In the genomic region with DNA sequence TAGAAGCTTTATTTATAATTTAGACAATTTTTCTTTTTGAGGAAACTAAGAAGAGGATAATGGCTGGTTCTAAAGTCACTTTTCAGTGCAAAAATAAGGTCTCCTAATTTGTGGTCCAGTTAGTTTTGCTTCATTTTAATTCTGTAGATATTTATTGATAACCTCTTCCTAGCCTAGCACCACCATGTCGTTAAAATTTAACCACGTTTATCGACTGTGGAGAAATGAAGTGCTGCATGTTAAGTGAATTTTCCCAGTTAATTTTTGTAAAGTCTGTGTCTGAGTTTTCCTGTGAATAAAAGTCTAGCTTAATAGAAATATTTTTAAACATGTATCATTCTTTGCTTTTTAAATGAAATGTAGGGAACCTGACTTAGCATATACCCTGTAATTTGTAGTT, we compare ENCODE assay signal across 20 cellular contexts.
"Had no signal": no experiment of that assay in that cellular context is flagged by ENCODE, and none has a peak within 500 bp of the region (broad histone marks: within the 10 kb centered on the region; RNA-seq: fewer than 3 reads in every experiment).

No MANE protein-coding gene starts in this region.

- H3K4me3 ChIP-seq: MG63 had no signal

- H3K27me3 ChIP-seq: MG63 had no signal

- FAIRE-seq: HTR-8/SVneo, RCC 7860 had no signal

- H3K9ac ChIP-seq: SK-N-SH had no signal

- DNase-seq: Karpas-422, KG1, MG63, NCI-H1092, NCI-H1105 treated with DMSO at 0.1 percent for 48 hours, NCI-H1436, NCI-H187, NCI-H2029, NCI-H2081 treated with DMSO at 0.1 percent for 48 hours, NCI-H2171, NCI-H226, NCI-H446, NCI-H510A, NCI-H774, RPMI8226, SHP77, SK-N-SH had no signal

- H3K9me2 ChIP-seq: SK-N-SH had no signal

- H3K36me3 ChIP-seq: MG63 had no signal

- H3K9me3 ChIP-seq: MG63, SK-N-SH had no signal

- H3K4me2 ChIP-seq: SK-N-SH had no signal

- H3K27ac ChIP-seq: HL-60 had no signal
